In genomic region chr17:12445331-12445730, GRCh38 we compare ENCODE assay signal across 20 cellular contexts.
DNase-seq lines count a peak whose midpoint lies in the region; ATAC-seq, FAIRE-seq and TF ChIP-seq lines count a peak whose summit lies in the region.
"Had no signal": no experiment of that assay in that cellular context is flagged by ENCODE, and none has a peak within 500 bp of the region (broad histone marks: within the 10 kb centered on the region; RNA-seq: fewer than 3 reads in every experiment).

No MANE protein-coding gene starts in this region.

- H3K27ac Mint-ChIP-seq in HFFc6, result no peak overlapping the region
- H3K27ac Mint-ChIP-seq: B cell; CD4-positive, CD25-positive, alpha-beta regulatory T cell; CD8-positive, alpha-beta T cell had no signal

- H3K36me3 Mint-ChIP-seq in HFFc6 (ENCODE audit: low read depth), result peaks cover 14% of the 10 kb centered on the region; the same call in 1 of the 2 replicates
- H3K36me3 Mint-ChIP-seq: CD4-positive, CD25-positive, alpha-beta regulatory T cell; CD8-positive, alpha-beta T cell had no signal

- no peak overlapping the region for H3K4me3 Mint-ChIP-seq in HFFc6
- H3K4me3 Mint-ChIP-seq: B cell; CD4-positive, CD25-positive, alpha-beta regulatory T cell; CD8-positive, alpha-beta T cell had no signal

- ATAC-seq in HG03354 (IDR thresholded peaks at IDR 0.05; ENCODE audit: poor library complexity, severe bottlenecking, unreplicated experiment), result no peak
- ATAC-seq: CD8-positive, alpha-beta T cell had no signal

- H3K9me3 Mint-ChIP-seq in HFFc6, result no peaks in the 10 kb centered on the region; the same call in 1 of the 2 replicates

- H3K4me3 ChIP-seq in bronchial epithelial cell (ENCODE audit: low read depth, low read length), result no peak overlapping the region
- H3K4me3 ChIP-seq: BLaER1, GM23248 had no signal

- TF ChIP-seq CTCF in HFFc6 (IDR thresholded peaks at IDR 0.05) (no peak), bronchial epithelial cell (IDR thresholded peaks at IDR 0.05; ENCODE audit: insufficient read depth, low read length, severe bottlenecking) (no peak)

- no peaks in the 10 kb centered on the region for H3K27me3 ChIP-seq in bronchial epithelial cell (ENCODE audit: control insufficient read depth, insufficient read depth, low read length)
- H3K27me3 ChIP-seq: BLaER1 had no signal

- peaks cover 2% of the 10 kb centered on the region; the same call in 1 of the 2 replicates for H3K27me3 Mint-ChIP-seq in HFFc6 (ENCODE audit: insufficient read depth)
- H3K27me3 Mint-ChIP-seq: B cell; CD4-positive, CD25-positive, alpha-beta regulatory T cell had no signal

- H3K4me1 Mint-ChIP-seq in HFFc6 (ENCODE audit: low read depth), result peaks cover 10% of the 10 kb centered on the region; the same call in 1 of the 2 replicates
- H3K4me1 Mint-ChIP-seq: B cell; CD4-positive, CD25-positive, alpha-beta regulatory T cell had no signal

- H3K36me3 ChIP-seq in bronchial epithelial cell (ENCODE audit: control insufficient read depth, insufficient read depth, low read length), result no peaks in the 10 kb centered on the region
- H3K36me3 ChIP-seq: BLaER1 had no signal

- no peak for FAIRE-seq in bronchial epithelial cell (lab: Jason Lieb, UNC)
- FAIRE-seq: G401.6, GM12892, GM19239, H1 had no signal

- DNase-seq in EL (peak; percentile 3), HFFc6 (peak; percentile 6), bronchial epithelial cell (ENCODE audit: low read depth) (peak; percentile 23), SIG-M5 (lab: John Stamatoyannopoulos, UW) (no peak), NCI-H82 treated with DMSO at 0.1 percent for 48 hours (lab: John Stamatoyannopoulos, UW; ENCODE audit: unreplicated experiment) (no peak)
- no peak for DNase-seq in stimulated activated CD8-positive, alpha-beta memory T cell treated with anti-CD3 and anti-CD28 coated beads, Interleukin-4, amount 100 ng/mL, for 48 hours
- DNase-seq: Caco-2; CD4-positive, CD25-positive, alpha-beta regulatory T cell; CD8-positive, alpha-beta T cell; DMS153; DND-41; GM23248; H7 had no signal

Comparison
In these comparisons a context has a peak if more than half of its experiments do, and no peak if none do; other contexts are left out.
1. DNase-seq: peak in EL (single experiment), HFFc6 (single experiment) and bronchial epithelial cell (single experiment); none in SIG-M5 (single experiment), stimulated activated CD8-positive, alpha-beta memory T cell treated with anti-CD3 and anti-CD28 coated beads, Interleukin-4, amount 100 ng/mL, for 48 hours (single experiment) and NCI-H82 treated with DMSO at 0.1 percent for 48 hours (single experiment).